13 cellular contexts compared by ENCODE assay signal in the genomic region with DNA sequence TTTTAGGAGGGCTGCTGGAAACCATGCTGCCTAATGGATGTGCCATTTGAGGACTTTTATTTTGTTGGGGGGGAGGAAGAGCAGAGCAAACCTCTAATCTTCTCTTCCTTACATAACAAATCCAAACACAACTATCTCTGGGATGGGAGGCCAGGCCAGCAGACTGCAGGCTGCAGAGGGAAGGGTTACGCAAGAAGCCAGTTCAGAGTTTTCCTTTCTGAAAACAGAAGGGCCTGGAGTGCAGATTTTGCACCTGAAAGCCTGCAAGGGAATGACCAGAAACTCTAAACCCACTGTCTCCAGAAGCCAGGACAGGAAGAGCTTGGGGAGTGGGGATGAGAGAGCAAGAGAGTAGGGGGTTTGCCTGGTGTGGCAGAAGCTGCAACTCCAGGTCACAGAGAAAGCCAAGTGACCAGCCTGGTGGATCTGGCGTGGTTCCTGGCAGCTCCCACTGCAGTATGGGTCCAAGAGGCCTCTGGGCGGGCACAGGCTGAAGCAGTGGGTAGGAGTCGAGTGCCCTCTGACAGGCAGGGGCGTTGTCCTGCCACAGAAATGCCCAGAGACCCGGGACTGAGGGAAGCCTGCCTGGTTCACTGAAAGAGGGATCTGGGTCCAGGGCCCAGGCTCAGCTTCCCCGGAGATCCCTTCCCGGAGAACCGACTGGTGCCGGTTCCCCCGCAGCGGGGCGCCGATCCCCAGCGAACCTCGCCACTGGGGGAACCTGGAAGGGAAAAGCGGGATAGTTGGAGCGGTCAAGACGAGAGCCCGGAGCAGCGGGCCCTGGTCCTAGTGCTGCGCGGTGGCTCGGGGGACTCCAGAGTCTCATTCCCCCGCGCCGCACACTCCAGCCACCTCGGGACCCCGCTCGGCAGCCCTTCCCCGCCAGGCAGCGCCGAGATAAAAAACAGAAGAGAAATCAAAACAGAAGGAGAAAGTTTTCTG. TPM values are rescaled to one million over a fixed set of nuclear protein-coding genes. Genes with fewer than 3 reads are reported as not detected.
DNase-seq lines count a peak whose midpoint lies in the region; ATAC-seq, FAIRE-seq and TF ChIP-seq lines count a peak whose summit lies in the region.
"Had no signal": no experiment of that assay in that cellular context is flagged by ENCODE, and none has a peak within 500 bp of the region (broad histone marks: within the 10 kb centered on the region; RNA-seq: fewer than 3 reads in every experiment).

No MANE protein-coding gene starts in this region.

- no peak for FAIRE-seq in A549 (lab: Jason Lieb, UNC)

- ATAC-seq in A549 (peak in 1 of 2 experiments; percentile 13; a peak in 1 of 6 replicates), left ventricle myocardium superior (peak; percentile 69), HG02852 (IDR thresholded peaks at IDR 0.05; ENCODE audit: unreplicated experiment) (no peak)
- ATAC-seq: activated CD8-positive, alpha-beta memory T cell treated with anti-CD3 and anti-CD28 coated beads, Interleukin-2, amount 10 ng/mL, durations not matched to agents 7 days and 5 days had no signal

- no peaks in the 10 kb centered on the region for H3K4me1 ChIP-seq in A549
- H3K4me1 ChIP-seq in neural progenitor cell, result peaks cover 12% of the 10 kb centered on the region
- H3K4me1 ChIP-seq: SJSA1 had no signal

- H3K4me2 ChIP-seq in A549 (peak overlapping the region; percentile 47; the same call in 1 of the 3 replicates), neural progenitor cell (peak overlapping the region; percentile 90)

- POLR2A ChIA-PET in A549 (lab: Yijun Ruan, JAX), result no interaction called here

- WGBS in A549 (ENCODE audit: missing lambda C conversion rate), result 14% methylated on average over 21 of the region's 33 CpGs

- peaks cover 11% of the 10 kb centered on the region for H3F3A ChIP-seq in neural progenitor cell (ENCODE audit: low read depth)

- peaks cover 43% of the 10 kb centered on the region for H4K20me1 ChIP-seq in neural progenitor cell (ENCODE audit: low read depth)

- H2AFZ ChIP-seq in neural progenitor cell (replicated peaks), result peak overlapping the region; percentile 48

- no peaks in the 10 kb centered on the region for H3K9me3 Mint-ChIP-seq in neural progenitor cell
- H3K9me3 Mint-ChIP-seq: naive B cell had no signal

- H3K27me3 Mint-ChIP-seq in neural progenitor cell (ENCODE audit: insufficient read depth, low read depth), result peaks cover 90% of the 10 kb centered on the region

- no peak for TF ChIP-seq POLR2A in A549 (IDR thresholded peaks at IDR 0.05; ENCODE audit: low read length)

- no peak overlapping the region; the same call in 2 of the 3 replicates for H3K4me3 ChIP-seq in A549
- peak overlapping the region; percentile 78 for H3K4me3 ChIP-seq in astrocyte of the cerebellum (ENCODE audit: low read depth, low read length)
- H3K4me3 ChIP-seq in neural progenitor cell, result peak overlapping the region; percentile 49
- H3K4me3 ChIP-seq: SJSA1 had no signal

- H3K27ac Mint-ChIP-seq in neural progenitor cell, result no peak overlapping the region
- H3K27ac Mint-ChIP-seq: activated CD8-positive, alpha-beta memory T cell treated with anti-CD3 and anti-CD28 coated beads, Interleukin-2, amount 10 ng/mL, durations not matched to agents 7 days and 5 days had no signal

- intact Hi-C loops in left ventricle myocardium superior (cut with micrococcal nuclease), result no loop called here

- no peak overlapping the region for H3K9ac ChIP-seq in neural progenitor cell

- CTCF ChIA-PET in A549 (lab: Yijun Ruan, JAX), result interaction anchor here (0.6 to 1.2 kb wide), 2 partner anchors 175 to 1698 kb away, joined by 3 read pairs; no protein-coding TSS in a partner anchor

- peak overlapping the region; percentile 84 for H3K4me3 Mint-ChIP-seq in neural progenitor cell
- H3K4me3 Mint-ChIP-seq: activated CD8-positive, alpha-beta memory T cell treated with anti-CD3 and anti-CD28 coated beads, Interleukin-2, amount 10 ng/mL, durations not matched to agents 7 days and 5 days had no signal

- H3K27me3 ChIP-seq in neural progenitor cell, result peaks cover 100% of the 10 kb centered on the region

- no peak for DNase-seq in A549 (ENCODE audit: low read depth in 1 of 2, low spot score in 1 of 2)
- DNase-seq in astrocyte of the cerebellum (ENCODE audit: low read depth), result no peak
- DNase-seq in left ventricle myocardium superior, result peak; percentile 67
- DNase-seq in neural progenitor cell (ENCODE audit: low spot score), result peak; percentile 47
- DNase-seq in NCI-H2081 treated with DMSO at 0.1 percent for 48 hours (lab: John Stamatoyannopoulos, UW), result no peak
- no peak for DNase-seq in inferior parietal cortex (ENCODE audit: extremely low spot score)
- no peak for DNase-seq in activated CD4-positive, alpha-beta T cell treated with anti-CD3 and anti-CD28 coated beads, Interleukin-2, amount 50 U/mL, for 1 hour
- DNase-seq: activated CD8-positive, alpha-beta memory T cell treated with anti-CD3 and anti-CD28 coated beads, Interleukin-2, amount 10 ng/mL, durations not matched to agents 7 days and 5 days; dermis blood vessel endothelial cell; naive B cell; NCI-H2081 had no signal

- H3K9me3 ChIP-seq in A549, result no peaks in the 10 kb centered on the region
- H3K9me3 ChIP-seq in neural progenitor cell (ENCODE audit: low read depth), result no peaks in the 10 kb centered on the region
- H3K9me3 ChIP-seq: SJSA1 had no signal

- no peak for TF ChIP-seq RAD21 in A549 (conservative IDR thresholded peaks at IDR 0.05 in 1 of 2, IDR thresholded peaks at IDR 0.05 in 1 of 2)

- TF ChIP-seq CTCF in A549 (IDR thresholded peaks at IDR 0.05), result no peak
- TF ChIP-seq CTCF in astrocyte of the cerebellum (IDR thresholded peaks at IDR 0.05; ENCODE audit: low read depth, low read length, missing control alignments), result no peak
- no peak for TF ChIP-seq CTCF in neural progenitor cell (IDR thresholded peaks at IDR 0.05)

- H3K79me2 ChIP-seq in neural progenitor cell (ENCODE audit: low read depth), result no peaks in the 10 kb centered on the region

- peaks cover 12% of the 10 kb centered on the region for H3K4me1 Mint-ChIP-seq in neural progenitor cell

- no peaks in the 10 kb centered on the region for H3K36me3 ChIP-seq in neural progenitor cell
- H3K36me3 ChIP-seq: SJSA1 had no signal

- in situ Hi-C loops in astrocyte of the cerebellum (cut with HindIII; ENCODE audit: low sequenced_read_pairs), result no loop called here

- no peak overlapping the region for H3K27ac ChIP-seq in A549
- H3K27ac ChIP-seq in neural progenitor cell, result no peak overlapping the region
- H3K27ac ChIP-seq: SJSA1 had no signal

- H3K36me3 Mint-ChIP-seq in neural progenitor cell, result no peaks in the 10 kb centered on the region
- H3K36me3 Mint-ChIP-seq: activated CD8-positive, alpha-beta memory T cell treated with anti-CD3 and anti-CD28 coated beads, Interleukin-2, amount 10 ng/mL, durations not matched to agents 7 days and 5 days; naive B cell had no signal

- TF ChIP-seq EP300 in A549 (IDR thresholded peaks at IDR 0.05), result no peak

TF ChIP-seq in A549, 52 proteins besides CTCF, POLR2A, EP300 and RAD21:
- TF ChIP-seq TFCP2L1 (CRISPR knock-in tag; IDR thresholded peaks at IDR 0.05) (no peak), CEBPB (IDR thresholded peaks at IDR 0.05) (peak in 1 of 2 experiments; percentile 23; a peak in 1 of 4 replicates), NR3C1 (IDR thresholded peaks at IDR 0.05) (no peak)

RNA-seq across cellular contexts. Expression of a gene that starts 6.7 kb away (rescaled TPM):
- polyA plus RNA-seq in A549 (2011; rRNA removed), result 0.04 TPM in 1 of 2 replicates, not detected in the other
- polyA plus RNA-seq in A549 (2012; cell fraction: cytosol; rRNA removed), result 0.01 TPM in 1 of 2 replicates, not detected in the other
- 0.02 and 0.04 TPM in 2 replicates for polyA plus RNA-seq in A549 (2012; cell fraction: nucleus; rRNA removed)
- polyA plus RNA-seq in A549 (2017; fragmentation: RNase III; extraction: RNeasy Plus Mini Kit Qiagen cat#74134 plus additional on column Dnase treatment), result not detected in 3 replicates
- not detected in 2 replicates for polyA minus RNA-seq in A549 (2011; rRNA and poly(A)+ RNA removed)
- total RNA-seq in left ventricle myocardium superior, result 12.9 TPM
- total RNA-seq in neural progenitor cell (ENCODE audit: low replicate concordance), result 0.64 and 1.3 TPM in 2 replicates
- total RNA-seq: SJSA1 had no signal

Comparison
In these comparisons a context has a peak if more than half of its experiments do, and no peak if none do; other contexts are left out.
1. DNase-seq: peak in left ventricle myocardium superior (single experiment) and neural progenitor cell (single experiment); none in A549 (0 of 2), astrocyte of the cerebellum (single experiment), NCI-H2081 treated with DMSO at 0.1 percent for 48 hours (single experiment), inferior parietal cortex (single experiment) and activated CD4-positive, alpha-beta T cell treated with anti-CD3 and anti-CD28 coated beads, Interleukin-2, amount 50 U/mL, for 1 hour (single experiment).